26 cellular contexts compared by ENCODE assay signal in genomic region chr2:54947596-54948519, GRCh38.
DNase-seq lines count a peak whose midpoint lies in the region; ATAC-seq, FAIRE-seq and TF ChIP-seq lines count a peak whose summit lies in the region.
"Had no signal": no experiment of that assay in that cellular context is flagged by ENCODE, and none has a peak within 500 bp of the region (broad histone marks: within the 10 kb centered on the region; RNA-seq: fewer than 3 reads in every experiment).

No MANE protein-coding gene starts in this region.

- H3K27me3 Mint-ChIP-seq in WTC11 (ENCODE audit: low read depth), result no peaks in the 10 kb centered on the region; the same call in none of the 2 replicates
- H3K27me3 Mint-ChIP-seq in endodermal cell (ENCODE audit: insufficient read depth), result no peaks in the 10 kb centered on the region
- H3K27me3 Mint-ChIP-seq: activated naive CD4-positive, alpha-beta T cell treated with anti-CD3 and anti-CD28 coated beads, Interleukin-2, amount 50 U/mL, for 24 hours; B cell had no signal

- ATAC-seq in WTC11, result peak; percentile 50; the same call in 1 of the 2 replicates
- no peak for ATAC-seq in psoas muscle
- ATAC-seq in HG03457 (IDR thresholded peaks at IDR 0.05; ENCODE audit: unreplicated experiment), result no peak
- ATAC-seq: A549, HCT116, left ventricle myocardium superior, upper lobe of right lung had no signal

- no peak overlapping the region for H3K9ac ChIP-seq in endodermal cell (ENCODE audit: extremely low read depth, low read length, poor library complexity, severe bottlenecking)

- POLR2A ChIA-PET in WTC11 (lab: Charles Lee), result no interaction called here

- intact Hi-C loops in psoas muscle (cut with DNase I) (no loop called here), lower leg skin (cut with DNase I; ENCODE audit: low total_unique reads) (no loop called here)

- H3K4me1 ChIP-seq in endodermal cell (ENCODE audit: control insufficient read depth, insufficient read depth, low read length), result peaks cover 6% of the 10 kb centered on the region
- H3K4me1 ChIP-seq in psoas muscle, result peaks cover 23% of the 10 kb centered on the region
- H3K4me1 ChIP-seq: upper lobe of right lung had no signal

- peak; percentile 28 for DNase-seq in COLO829 (ENCODE audit: low spot score)
- no peak for DNase-seq in WTC11 (ENCODE audit: low spot score)
- no peak for DNase-seq in endodermal cell
- DNase-seq in psoas muscle, result no peak
- DNase-seq in lower leg skin (ENCODE audit: low spot score in 2 of 2), result no peak
- no peak for DNase-seq in GM12891 (ENCODE audit: insufficient read length, low spot score)
- DNase-seq in NCI-H524 treated with DMSO at 0.1 percent for 48 hours (lab: John Stamatoyannopoulos, UW), result no peak
- DNase-seq: aorta; DND-41; effector CD8-positive, alpha-beta T cell; erythroblast; left ventricle myocardium superior; NCI-H1105; NCI-H2081; NCI-H345; Right ventricle myocardium superior; stimulated activated CD8-positive, alpha-beta memory T cell treated with anti-CD3 and anti-CD28 coated beads, Interleukin-4, amount 100 ng/mL, for 48 hours; upper lobe of right lung; WERI-Rb-1 had no signal

- H3K9me3 Mint-ChIP-seq in WTC11 (peaks cover 3% of the 10 kb centered on the region; the same call in 1 of the 2 replicates), endodermal cell (peaks cover 7% of the 10 kb centered on the region)
- H3K9me3 Mint-ChIP-seq: activated naive CD4-positive, alpha-beta T cell treated with anti-CD3 and anti-CD28 coated beads, Interleukin-2, amount 50 U/mL, for 24 hours had no signal

- no peak for TF ChIP-seq POLR2A in lower leg skin (IDR thresholded peaks at IDR 0.05)
- TF ChIP-seq POLR2A in GM12891 (IDR thresholded peaks at IDR 0.05; ENCODE audit: low read depth, low read length), result no peak

- H3K4me3 ChIP-seq in endodermal cell (ENCODE audit: low read length) (no peak overlapping the region), psoas muscle (no peak overlapping the region), lower leg skin (ENCODE audit: low read depth, poor library complexity, severe bottlenecking) (no peak overlapping the region)
- H3K4me3 ChIP-seq: A549, upper lobe of right lung had no signal

- H3K4me1 Mint-ChIP-seq in WTC11 (peaks cover 18% of the 10 kb centered on the region), endodermal cell (peaks cover 30% of the 10 kb centered on the region)
- H3K4me1 Mint-ChIP-seq: B cell had no signal

- H3K9me3 ChIP-seq in endodermal cell (ENCODE audit: control insufficient read depth, low read length) (no peaks in the 10 kb centered on the region), psoas muscle (no peaks in the 10 kb centered on the region)
- H3K9me3 ChIP-seq: A549, upper lobe of right lung had no signal

- no peaks in the 10 kb centered on the region for H3K36me3 ChIP-seq in endodermal cell (ENCODE audit: control insufficient read depth, insufficient read depth, low read length)
- no peaks in the 10 kb centered on the region for H3K36me3 ChIP-seq in psoas muscle (ENCODE audit: insufficient read depth in 1 of 2, low read depth in 1 of 2)
- H3K36me3 ChIP-seq: upper lobe of right lung, WERI-Rb-1 had no signal

- CTCF ChIA-PET in WTC11 (lab: Charles Lee), result no interaction called here

- H3K36me3 Mint-ChIP-seq in WTC11 (peaks cover 4% of the 10 kb centered on the region), endodermal cell (ENCODE audit: low read depth) (peaks cover 2% of the 10 kb centered on the region)
- H3K36me3 Mint-ChIP-seq: activated naive CD4-positive, alpha-beta T cell treated with anti-CD3 and anti-CD28 coated beads, Interleukin-2, amount 50 U/mL, for 24 hours had no signal

- H3K27ac Mint-ChIP-seq in WTC11 (no peak overlapping the region), endodermal cell (no peak overlapping the region)
- H3K27ac Mint-ChIP-seq: activated naive CD4-positive, alpha-beta T cell treated with anti-CD3 and anti-CD28 coated beads, Interleukin-2, amount 50 U/mL, for 24 hours; activated T-helper 1 cell treated with anti-CD3 and anti-CD28 coated beads, Interleukin-12 subunit alpha, Interleukin-12 subunit beta, Interleukin-2, Interleukin-4 antibody, amounts not matched to agents 30 ng/mL and 10 ng/mL and 1 ng/mL, durations not matched to agents 14 hours and 24 hours and 36 hours; B cell; progenitor cell of endocrine pancreas had no signal

- H3K27me3 ChIP-seq in endodermal cell (ENCODE audit: control insufficient read depth, insufficient read depth, low read length, poor library complexity, severe bottlenecking) (no peaks in the 10 kb centered on the region), psoas muscle (ENCODE audit: insufficient read depth in 3 of 3, low read length in 2 of 3) (no peaks in the 10 kb centered on the region)
- H3K27me3 ChIP-seq: upper lobe of right lung had no signal

- H3K27ac ChIP-seq in endodermal cell (ENCODE audit: low read depth, low read length) (peak overlapping the region; percentile 59), psoas muscle (peak overlapping the region; percentile 93)
- H3K27ac ChIP-seq: A549, upper lobe of right lung, WERI-Rb-1 had no signal

- no peak overlapping the region for H3K4me3 Mint-ChIP-seq in WTC11
- H3K4me3 Mint-ChIP-seq in endodermal cell, result no peak overlapping the region
- H3K4me3 Mint-ChIP-seq: activated naive CD4-positive, alpha-beta T cell treated with anti-CD3 and anti-CD28 coated beads, Interleukin-2, amount 50 U/mL, for 24 hours; activated T-helper 1 cell treated with anti-CD3 and anti-CD28 coated beads, Interleukin-12 subunit alpha, Interleukin-12 subunit beta, Interleukin-2, Interleukin-4 antibody, amounts not matched to agents 30 ng/mL and 10 ng/mL and 1 ng/mL, durations not matched to agents 14 hours and 24 hours and 36 hours; B cell had no signal

- WGBS in endodermal cell (ENCODE audit: insufficient coverage in 1 of 2, insufficient read length in 1 of 2), 2 experiments, result 88 to 91% methylated on average over 21 to 23 of the region's 24 CpGs
- WGBS in psoas muscle, 3 donors, result 71 to 86% (median 82%) methylated on average over 24 of the region's 24 CpGs
- 72 to 75% methylated on average over 24 of the region's 24 CpGs for WGBS in lower leg skin, 2 donors

- FAIRE-seq in GM12891 (lab: Jason Lieb, UNC), result no peak
- FAIRE-seq: A549 had no signal

- TF ChIP-seq CTCF in WTC11 (IDR thresholded peaks at IDR 0.05) (no peak), endodermal cell (conservative IDR thresholded peaks at IDR 0.05) (no peak), psoas muscle (IDR thresholded peaks at IDR 0.05) (no peak), lower leg skin (IDR thresholded peaks at IDR 0.05) (no peak)

TF ChIP-seq in WTC11, 78 proteins besides CTCF, POLR2A, EP300 and RAD21:
- TF ChIP-seq ZNF671 (CRISPR knock-in tag; IDR thresholded peaks at IDR 0.05), result no peak
- no peak for TF ChIP-seq MYBL2 (CRISPR knock-in tag; IDR thresholded peaks at IDR 0.05)
- TF ChIP-seq TCF7 (CRISPR knock-in tag; IDR thresholded peaks at IDR 0.05; ENCODE audit: low read depth), result no peak
- no peak for TF ChIP-seq RORB (CRISPR knock-in tag; IDR thresholded peaks at IDR 0.05)
- no peak for TF ChIP-seq NFE2L1 (CRISPR knock-in tag; IDR thresholded peaks at IDR 0.05)
- TF ChIP-seq ZNF416 (CRISPR knock-in tag; IDR thresholded peaks at IDR 0.05), result no peak
- no peak for TF ChIP-seq SOX15 (CRISPR knock-in tag; IDR thresholded peaks at IDR 0.05)
- no peak for TF ChIP-seq GABPB1 (CRISPR knock-in tag; IDR thresholded peaks at IDR 0.05)
TF ChIP-seq in WTC11: peak in this region for 0.

TF ChIP-seq in GM12891, 5 proteins besides CTCF, POLR2A, EP300 and RAD21:
- TF ChIP-seq TAF1 (IDR thresholded peaks at IDR 0.05; ENCODE audit: low read depth, low read length), result no peak
- no peak for TF ChIP-seq POLR2AphosphoS5 (IDR thresholded peaks at IDR 0.05; ENCODE audit: low read depth, low read length)
- TF ChIP-seq PAX5 (IDR thresholded peaks at IDR 0.05; ENCODE audit: insufficient read depth, low read length, severe bottlenecking), result no peak
- TF ChIP-seq SPI1 (IDR thresholded peaks at IDR 0.05; ENCODE audit: low read depth, low read length), result no peak
- TF ChIP-seq POU2F2 (IDR thresholded peaks at IDR 0.05; ENCODE audit: low read depth, low read length), result no peak
